1 cellular context compared by ENCODE assay signal in the genomic region with DNA sequence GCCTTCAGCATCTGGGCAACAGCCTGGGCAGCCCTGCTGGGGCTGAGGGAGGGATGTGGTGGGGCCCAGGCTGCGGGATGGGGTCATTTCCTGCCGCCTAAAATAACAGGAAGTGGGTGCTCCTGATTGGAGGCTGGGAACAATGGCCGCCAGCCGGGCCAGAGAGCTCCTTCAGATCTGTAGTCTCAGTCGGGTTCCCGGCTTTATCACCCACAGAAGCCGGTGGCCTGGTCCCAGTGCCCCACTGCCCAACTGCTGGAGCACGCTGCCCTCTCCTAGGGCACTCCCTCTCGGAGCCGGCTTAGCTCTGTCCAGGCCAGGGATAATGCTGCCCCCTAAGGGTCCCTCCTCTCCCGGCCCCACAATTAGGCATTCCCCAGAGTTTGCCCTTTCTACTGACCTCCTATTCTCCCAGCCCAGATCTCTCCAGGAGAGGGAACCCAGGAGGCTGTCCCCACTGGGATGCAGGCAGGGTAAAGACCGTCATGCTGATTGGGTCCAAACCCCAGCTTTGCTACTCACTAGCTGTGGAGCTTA.
TF ChIP-seq lines count a peak whose summit lies in the region.

No MANE protein-coding gene starts in this region.

TF ChIP-seq in K562, 482 proteins besides CTCF, POLR2A, EP300 and RAD21 (continued from another document and continues in another):
- TF ChIP-seq, protein P1, sequence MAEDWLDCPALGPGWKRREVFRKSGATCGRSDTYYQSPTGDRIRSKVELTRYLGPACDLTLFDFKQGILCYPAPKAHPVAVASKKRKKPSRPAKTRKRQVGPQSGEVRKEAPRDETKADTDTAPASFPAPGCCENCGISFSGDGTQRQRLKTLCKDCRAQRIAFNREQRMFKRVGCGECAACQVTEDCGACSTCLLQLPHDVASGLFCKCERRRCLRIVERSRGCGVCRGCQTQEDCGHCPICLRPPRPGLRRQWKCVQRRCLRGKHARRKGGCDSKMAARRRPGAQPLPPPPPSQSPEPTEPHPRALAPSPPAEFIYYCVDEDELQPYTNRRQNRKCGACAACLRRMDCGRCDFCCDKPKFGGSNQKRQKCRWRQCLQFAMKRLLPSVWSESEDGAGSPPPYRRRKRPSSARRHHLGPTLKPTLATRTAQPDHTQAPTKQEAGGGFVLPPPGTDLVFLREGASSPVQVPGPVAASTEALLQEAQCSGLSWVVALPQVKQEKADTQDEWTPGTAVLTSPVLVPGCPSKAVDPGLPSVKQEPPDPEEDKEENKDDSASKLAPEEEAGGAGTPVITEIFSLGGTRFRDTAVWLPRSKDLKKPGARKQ (CRISPR knock-in tag; IDR thresholded peaks at IDR 0.05) = no peak
- TF ChIP-seq RHOXF2B (CRISPR knock-in tag; conservative IDR thresholded peaks at IDR 0.05) (no peak), KDM1A (IDR thresholded peaks at IDR 0.05) (no peak), GABPA (tag; conservative IDR thresholded peaks at IDR 0.05; ENCODE audit: low read depth) (peak; percentile 94), MCM2 (IDR thresholded peaks at IDR 0.05; ENCODE audit: low read depth) (no peak), TAF1 (IDR thresholded peaks at IDR 0.05; ENCODE audit: control insufficient read depth, extremely low read depth, insufficient read depth, low read length, severe bottlenecking) (peak; percentile 43), ZNF766 (CRISPR knock-in tag; conservative IDR thresholded peaks at IDR 0.05) (peak; percentile 68; the same call in 1 of the 2 replicates), BACH1 (tag; IDR thresholded peaks at IDR 0.05) (peak; percentile 67; the same call in 1 of the 2 replicates), MTA3 (IDR thresholded peaks at IDR 0.05; ENCODE audit: borderline replicate concordance) (peak; percentile 42; the same call in 1 of the 2 replicates), ZNF121 (CRISPR knock-in tag; conservative IDR thresholded peaks at IDR 0.05) (no peak), PPARD (CRISPR knock-in tag; IDR thresholded peaks at IDR 0.05) (no peak), POLR2H (tag; IDR thresholded peaks at IDR 0.05; ENCODE audit: low read depth) (peak; percentile 87), GABPB1 (CRISPR knock-in tag; IDR thresholded peaks at IDR 0.05) (peak; percentile 88), PHF21A (IDR thresholded peaks at IDR 0.05; ENCODE audit: borderline replicate concordance, low read depth) (no peak), L3MBTL2 (IDR thresholded peaks at IDR 0.05) (peak; percentile 45; the same call in 1 of the 2 replicates), ZNF444 (CRISPR knock-in tag; IDR thresholded peaks at IDR 0.05) (no peak), ZNF57 (CRISPR knock-in tag; IDR thresholded peaks at IDR 0.05) (peak; percentile 27; the same call in 1 of the 2 replicates), HDAC3 (IDR thresholded peaks at IDR 0.05; ENCODE audit: borderline replicate concordance, partially characterized antibody) (no peak), SPI1 (IDR thresholded peaks at IDR 0.05; ENCODE audit: borderline replicate concordance, low read depth, low read length) (peak; percentile 97), GTF2E2 (tag; IDR thresholded peaks at IDR 0.05) (peak; percentile 67; the same call in 1 of the 2 replicates), PTBP1 (IDR thresholded peaks at IDR 0.05; ENCODE audit: low read depth, low read length) (no peak), TRIM24 (IDR thresholded peaks at IDR 0.05) (no peak), HCFC1 (IDR thresholded peaks at IDR 0.05; ENCODE audit: low read depth, low read length) (peak; percentile 49), SAFB (IDR thresholded peaks at IDR 0.05; ENCODE audit: borderline replicate concordance, low read depth, low read length) (no peak), DMBX1 (CRISPR knock-in tag; IDR thresholded peaks at IDR 0.05; ENCODE audit: borderline replicate concordance) (peak; percentile 78; the same call in 1 of the 2 replicates), LEF1 (IDR thresholded peaks at IDR 0.05) (no peak), PHB (CRISPR knock-in tag; IDR thresholded peaks at IDR 0.05) (no peak), ATF1 (CRISPR knock-in tag; IDR thresholded peaks at IDR 0.05) (no peak), ATF1 (tag; IDR thresholded peaks at IDR 0.05) (0 out of 2 replicates have a peak, but pooled peaks have one; percentile 12), MTA2 (IDR thresholded peaks at IDR 0.05; ENCODE audit: low read depth) (no peak), BDP1 (IDR thresholded peaks at IDR 0.05; ENCODE audit: insufficient read depth, insufficient read length) (no peak), CREB1 (IDR thresholded peaks at IDR 0.05) (no peak), CREB1 (CRISPR knock-in tag; IDR thresholded peaks at IDR 0.05) (no peak), MCM3 (IDR thresholded peaks at IDR 0.05) (no peak), FOSL1 (tag; conservative IDR thresholded peaks at IDR 0.05) (0 out of 2 replicates have a peak, but pooled peaks have one; percentile 16), MAZ (CRISPR knock-in tag; conservative IDR thresholded peaks at IDR 0.05 in 1 of 2, IDR thresholded peaks at IDR 0.05 in 1 of 2) (peak; percentile 72 to 81; a peak in 3 of 4 replicates), ZNF274 (IDR thresholded peaks at IDR 0.05; ENCODE audit: borderline replicate concordance, low read depth, low read length) (no peak), HDAC2 (IDR thresholded peaks at IDR 0.05) (peak; percentile 54; the same call in 1 of the 2 replicates)
- TF ChIP-seq, protein P2, sequence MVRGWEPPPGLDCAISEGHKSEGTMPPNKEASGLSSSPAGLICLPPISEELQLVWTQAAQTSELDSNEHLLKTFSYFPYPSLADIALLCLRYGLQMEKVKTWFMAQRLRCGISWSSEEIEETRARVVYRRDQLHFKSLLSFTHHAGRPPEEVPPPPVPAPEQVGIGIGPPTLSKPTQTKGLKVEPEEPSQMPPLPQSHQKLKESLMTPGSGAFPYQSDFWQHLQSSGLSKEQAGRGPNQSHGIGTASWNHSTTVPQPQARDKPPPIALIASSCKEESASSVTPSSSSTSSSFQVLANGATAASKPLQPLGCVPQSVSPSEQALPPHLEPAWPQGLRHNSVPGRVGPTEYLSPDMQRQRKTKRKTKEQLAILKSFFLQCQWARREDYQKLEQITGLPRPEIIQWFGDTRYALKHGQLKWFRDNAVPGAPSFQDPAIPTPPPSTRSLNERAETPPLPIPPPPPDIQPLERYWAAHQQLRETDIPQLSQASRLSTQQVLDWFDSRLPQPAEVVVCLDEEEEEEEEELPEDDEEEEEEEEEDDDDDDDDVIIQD (CRISPR knock-in tag; IDR thresholded peaks at IDR 0.05) = no peak
- TF ChIP-seq, protein P3, sequence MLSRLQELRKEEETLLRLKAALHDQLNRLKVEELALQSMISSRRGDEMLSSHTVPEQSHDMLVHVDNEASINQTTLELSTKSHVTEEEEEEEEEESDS (CRISPR knock-in tag; IDR thresholded peaks at IDR 0.05) = no peak
- TF ChIP-seq, protein P4, sequence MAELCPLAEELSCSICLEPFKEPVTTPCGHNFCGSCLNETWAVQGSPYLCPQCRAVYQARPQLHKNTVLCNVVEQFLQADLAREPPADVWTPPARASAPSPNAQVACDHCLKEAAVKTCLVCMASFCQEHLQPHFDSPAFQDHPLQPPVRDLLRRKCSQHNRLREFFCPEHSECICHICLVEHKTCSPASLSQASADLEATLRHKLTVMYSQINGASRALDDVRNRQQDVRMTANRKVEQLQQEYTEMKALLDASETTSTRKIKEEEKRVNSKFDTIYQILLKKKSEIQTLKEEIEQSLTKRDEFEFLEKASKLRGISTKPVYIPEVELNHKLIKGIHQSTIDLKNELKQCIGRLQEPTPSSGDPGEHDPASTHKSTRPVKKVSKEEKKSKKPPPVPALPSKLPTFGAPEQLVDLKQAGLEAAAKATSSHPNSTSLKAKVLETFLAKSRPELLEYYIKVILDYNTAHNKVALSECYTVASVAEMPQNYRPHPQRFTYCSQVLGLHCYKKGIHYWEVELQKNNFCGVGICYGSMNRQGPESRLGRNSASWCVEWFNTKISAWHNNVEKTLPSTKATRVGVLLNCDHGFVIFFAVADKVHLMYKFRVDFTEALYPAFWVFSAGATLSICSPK (IDR thresholded peaks at IDR 0.05; ENCODE audit: borderline replicate concordance) = no peak
- TF ChIP-seq, protein P5, sequence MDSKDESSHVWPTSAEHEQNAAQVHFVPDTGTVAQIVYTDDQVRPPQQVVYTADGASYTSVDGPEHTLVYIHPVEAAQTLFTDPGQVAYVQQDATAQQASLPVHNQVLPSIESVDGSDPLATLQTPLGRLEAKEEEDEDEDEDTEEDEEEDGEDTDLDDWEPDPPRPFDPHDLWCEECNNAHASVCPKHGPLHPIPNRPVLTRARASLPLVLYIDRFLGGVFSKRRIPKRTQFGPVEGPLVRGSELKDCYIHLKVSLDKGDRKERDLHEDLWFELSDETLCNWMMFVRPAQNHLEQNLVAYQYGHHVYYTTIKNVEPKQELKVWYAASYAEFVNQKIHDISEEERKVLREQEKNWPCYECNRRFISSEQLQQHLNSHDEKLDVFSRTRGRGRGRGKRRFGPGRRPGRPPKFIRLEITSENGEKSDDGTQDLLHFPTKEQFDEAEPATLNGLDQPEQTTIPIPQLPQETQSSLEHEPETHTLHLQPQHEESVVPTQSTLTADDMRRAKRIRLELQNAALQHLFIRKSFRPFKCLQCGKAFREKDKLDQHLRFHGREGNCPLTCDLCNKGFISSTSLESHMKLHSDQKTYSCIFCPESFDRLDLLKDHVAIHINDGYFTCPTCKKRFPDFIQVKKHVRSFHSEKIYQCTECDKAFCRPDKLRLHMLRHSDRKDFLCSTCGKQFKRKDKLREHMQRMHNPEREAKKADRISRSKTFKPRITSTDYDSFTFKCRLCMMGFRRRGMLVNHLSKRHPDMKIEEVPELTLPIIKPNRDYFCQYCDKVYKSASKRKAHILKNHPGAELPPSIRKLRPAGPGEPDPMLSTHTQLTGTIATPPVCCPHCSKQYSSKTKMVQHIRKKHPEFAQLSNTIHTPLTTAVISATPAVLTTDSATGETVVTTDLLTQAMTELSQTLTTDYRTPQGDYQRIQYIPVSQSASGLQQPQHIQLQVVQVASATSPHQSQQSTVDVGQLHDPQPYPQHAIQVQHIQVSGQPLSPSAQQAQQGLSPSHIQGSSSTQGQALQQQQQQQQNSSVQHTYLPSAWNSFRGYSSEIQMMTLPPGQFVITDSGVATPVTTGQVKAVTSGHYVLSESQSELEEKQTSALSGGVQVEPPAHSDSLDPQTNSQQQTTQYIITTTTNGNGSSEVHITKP (IDR thresholded peaks at IDR 0.05; ENCODE audit: partially characterized antibody) = no peak
- TF ChIP-seq, protein P6, sequence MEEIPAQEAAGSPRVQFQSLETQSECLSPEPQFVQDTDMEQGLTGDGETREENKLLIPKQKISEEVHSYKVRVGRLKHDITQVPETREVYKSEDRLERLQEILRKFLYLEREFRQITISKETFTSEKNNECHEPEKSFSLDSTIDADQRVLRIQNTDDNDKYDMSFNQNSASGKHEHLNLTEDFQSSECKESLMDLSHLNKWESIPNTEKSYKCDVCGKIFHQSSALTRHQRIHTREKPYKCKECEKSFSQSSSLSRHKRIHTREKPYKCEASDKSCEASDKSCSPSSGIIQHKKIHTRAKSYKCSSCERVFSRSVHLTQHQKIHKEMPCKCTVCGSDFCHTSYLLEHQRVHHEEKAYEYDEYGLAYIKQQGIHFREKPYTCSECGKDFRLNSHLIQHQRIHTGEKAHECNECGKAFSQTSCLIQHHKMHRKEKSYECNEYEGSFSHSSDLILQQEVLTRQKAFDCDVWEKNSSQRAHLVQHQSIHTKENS (CRISPR knock-in tag; IDR thresholded peaks at IDR 0.05) = no peak
- TF ChIP-seq, protein P7, sequence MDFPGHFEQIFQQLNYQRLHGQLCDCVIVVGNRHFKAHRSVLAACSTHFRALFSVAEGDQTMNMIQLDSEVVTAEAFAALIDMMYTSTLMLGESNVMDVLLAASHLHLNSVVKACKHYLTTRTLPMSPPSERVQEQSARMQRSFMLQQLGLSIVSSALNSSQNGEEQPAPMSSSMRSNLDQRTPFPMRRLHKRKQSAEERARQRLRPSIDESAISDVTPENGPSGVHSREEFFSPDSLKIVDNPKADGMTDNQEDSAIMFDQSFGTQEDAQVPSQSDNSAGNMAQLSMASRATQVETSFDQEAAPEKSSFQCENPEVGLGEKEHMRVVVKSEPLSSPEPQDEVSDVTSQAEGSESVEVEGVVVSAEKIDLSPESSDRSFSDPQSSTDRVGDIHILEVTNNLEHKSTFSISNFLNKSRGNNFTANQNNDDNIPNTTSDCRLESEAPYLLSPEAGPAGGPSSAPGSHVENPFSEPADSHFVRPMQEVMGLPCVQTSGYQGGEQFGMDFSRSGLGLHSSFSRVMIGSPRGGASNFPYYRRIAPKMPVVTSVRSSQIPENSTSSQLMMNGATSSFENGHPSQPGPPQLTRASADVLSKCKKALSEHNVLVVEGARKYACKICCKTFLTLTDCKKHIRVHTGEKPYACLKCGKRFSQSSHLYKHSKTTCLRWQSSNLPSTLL (IDR thresholded peaks at IDR 0.05) = no peak
- TF ChIP-seq, protein P8, sequence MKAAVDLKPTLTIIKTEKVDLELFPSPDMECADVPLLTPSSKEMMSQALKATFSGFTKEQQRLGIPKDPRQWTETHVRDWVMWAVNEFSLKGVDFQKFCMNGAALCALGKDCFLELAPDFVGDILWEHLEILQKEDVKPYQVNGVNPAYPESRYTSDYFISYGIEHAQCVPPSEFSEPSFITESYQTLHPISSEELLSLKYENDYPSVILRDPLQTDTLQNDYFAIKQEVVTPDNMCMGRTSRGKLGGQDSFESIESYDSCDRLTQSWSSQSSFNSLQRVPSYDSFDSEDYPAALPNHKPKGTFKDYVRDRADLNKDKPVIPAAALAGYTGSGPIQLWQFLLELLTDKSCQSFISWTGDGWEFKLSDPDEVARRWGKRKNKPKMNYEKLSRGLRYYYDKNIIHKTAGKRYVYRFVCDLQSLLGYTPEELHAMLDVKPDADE (conservative IDR thresholded peaks at IDR 0.05; ENCODE audit: control insufficient read depth, low read depth, low read length) = 0 out of 2 replicates have a peak, but pooled peaks have one; percentile 66
- TF ChIP-seq, protein P9, sequence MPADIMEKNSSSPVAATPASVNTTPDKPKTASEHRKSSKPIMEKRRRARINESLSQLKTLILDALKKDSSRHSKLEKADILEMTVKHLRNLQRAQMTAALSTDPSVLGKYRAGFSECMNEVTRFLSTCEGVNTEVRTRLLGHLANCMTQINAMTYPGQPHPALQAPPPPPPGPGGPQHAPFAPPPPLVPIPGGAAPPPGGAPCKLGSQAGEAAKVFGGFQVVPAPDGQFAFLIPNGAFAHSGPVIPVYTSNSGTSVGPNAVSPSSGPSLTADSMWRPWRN (IDR thresholded peaks at IDR 0.05; ENCODE audit: low read depth) = no peak
